In genomic region chr2:130576209-130576784, GRCh38 we compare ENCODE assay signal across 15 cellular contexts. TPM values are rescaled to one million over a fixed set of nuclear protein-coding genes. Genes with fewer than 3 reads are reported as not detected.
DNase-seq lines count a peak whose midpoint lies in the region; ATAC-seq, FAIRE-seq and TF ChIP-seq lines count a peak whose summit lies in the region.
"Not testable (repeated sequence)": the region's sequence is repeated elsewhere in the genome, so short reads cannot be mapped to it uniquely, and the experiment has no call there.
"Had no signal": no experiment of that assay in that cellular context is flagged by ENCODE, and none has a peak within 500 bp of the region (broad histone marks: within the 10 kb centered on the region; RNA-seq: fewer than 3 reads in every experiment).

No MANE protein-coding gene starts in this region.

- not testable (repeated sequence) for TF ChIP-seq POLR2A in GM12891 (IDR thresholded peaks at IDR 0.05; ENCODE audit: low read depth, low read length); K562 (conservative IDR thresholded peaks at IDR 0.05); right lobe of liver (IDR thresholded peaks at IDR 0.05)

- H3K79me2 ChIP-seq in K562 (ENCODE audit: control insufficient read depth, insufficient read depth, low read length), result not testable (repeated sequence)

- POLR2A ChIA-PET in K562 (lab: Yijun Ruan, JAX), result not testable (repeated sequence)

- ATAC-seq in K562 (peak; percentile 92), Right ventricle myocardium superior (ENCODE audit: poor library complexity) (peak; percentile 58), left ventricle myocardium superior (peak; percentile 73), right lobe of liver (peak in 3 of 4 donors; percentile 16 to 44 (median 26)), omental fat pad (ENCODE audit: low FRiP score) (peak; percentile 35), upper lobe of right lung (peak; percentile 4)

- TF ChIP-seq RAD21 in K562 (CRISPR knock-in tag; conservative IDR thresholded peaks at IDR 0.05 in 1 of 2, IDR thresholded peaks at IDR 0.05 in 1 of 2), result not testable (repeated sequence)

- not testable (repeated sequence) for H3K27ac ChIP-seq in K562 (ENCODE audit: extremely low read depth, low read depth, low read length); right lobe of liver; upper lobe of right lung

- not testable (repeated sequence) for H3K9me1 ChIP-seq in K562 (ENCODE audit: control insufficient read depth, insufficient read depth, low read length)

- CTCF ChIA-PET in K562 (lab: Yijun Ruan, JAX; ENCODE audit: low intra/inter-chr PET ratio), result not testable (repeated sequence)

- TF ChIP-seq EP300 in K562 (IDR thresholded peaks at IDR 0.05; ENCODE audit: low read length), result not testable (repeated sequence)

- not testable (repeated sequence) for H3K9ac ChIP-seq in K562 (ENCODE audit: insufficient read depth in 1 of 2, low read depth in 2 of 2, low read length in 2 of 2)

- TF ChIP-seq CTCF in K562 (IDR thresholded peaks at IDR 0.05 in 2 of 3, conservative IDR thresholded peaks at IDR 0.05 in 1 of 3; ENCODE audit: insufficient read depth in 2 of 3, low read depth in 1 of 3, low read length in 3 of 3); right lobe of liver (IDR thresholded peaks at IDR 0.05); omental fat pad (IDR thresholded peaks at IDR 0.05); upper lobe of right lung (IDR thresholded peaks at IDR 0.05): not testable (repeated sequence)

- in situ Hi-C loops in K562 (cut with MboI), result loop anchor here (25.0 kb wide), 1 partner anchor 189 kb away; no protein-coding TSS in a partner anchor

- not testable (repeated sequence) for BruUV-seq in K562 (replicated peaks; lab: Mats Ljungman, UMichigan)

- DNase-seq in GM12891 (ENCODE audit: insufficient read length, low spot score); K562 (ENCODE audit: extremely low read depth in 1 of 4, low spot score in 3 of 4); Right ventricle myocardium superior; left ventricle myocardium superior; right lobe of liver; omental fat pad (ENCODE audit: low spot score); upper lobe of right lung: not testable (repeated sequence)

- no CpG with 5 or more reads among the region's 8 CpGs for WGBS in K562 (ENCODE audit: insufficient coverage, low coverage, missing lambda C conversion rate)
- WGBS in right lobe of liver (ENCODE audit: insufficient coverage, low coverage, low lambda C conversion rate, missing lambda C conversion rate), result no CpG with 5 or more reads among the region's 8 CpGs

- not testable (repeated sequence) for H3K4me1 ChIP-seq in K562 (replicated peaks in 1 of 2; ENCODE audit: control insufficient read depth in 2 of 2, insufficient read depth in 2 of 2, low read length in 2 of 2); right lobe of liver; upper lobe of right lung

- FAIRE-seq in GM12891 (lab: Jason Lieb, UNC) (peak; percentile 9), K562 (lab: Jason Lieb, UNC) (peak; percentile 96), endometrium (lab: Jason Lieb, UNC) (peak; percentile 86)

- not testable (repeated sequence) for H3K4me3 ChIP-seq in K562, right lobe of liver, upper lobe of right lung

- not testable (repeated sequence) for H3K27me3 ChIP-seq in K562 (ENCODE audit: control insufficient read depth in 2 of 2, insufficient read depth in 2 of 2, low read length in 2 of 2); right lobe of liver; upper lobe of right lung

- H4K20me1 ChIP-seq in K562 (replicated peaks; ENCODE audit: control insufficient read depth, insufficient read depth, low read length), result not testable (repeated sequence)

- not testable (repeated sequence) for H2AFZ ChIP-seq in K562 (ENCODE audit: low read depth, low read length)

- H3K9me3 ChIP-seq in K562 (replicated peaks; ENCODE audit: control insufficient read depth, insufficient read depth, low read depth, low read length); right lobe of liver; upper lobe of right lung: not testable (repeated sequence)

- H3K36me3 ChIP-seq in K562 (ENCODE audit: control insufficient read depth, insufficient read depth, low read length); right lobe of liver; upper lobe of right lung: not testable (repeated sequence)

- not testable (repeated sequence) for H3K4me2 ChIP-seq in K562 (ENCODE audit: insufficient read depth, low read length)

- intact Hi-C loops in K562 (cut with micrococcal nuclease); Right ventricle myocardium superior (cut with DNase I); left ventricle myocardium superior (cut with micrococcal nuclease); right lobe of liver (cut with DNase I); upper lobe of right lung (cut with DNase I): not testable (repeated sequence)

RNA-seq across cellular contexts. Expression of gene CFC1, which starts 23.1 kb away (rescaled TPM):
- not detected for polyA plus RNA-seq in GM12891 (2012; ENCODE audit: low read depth, missing spikeins)
- total RNA-seq in K562 (2011; cell fraction: chromatin; rRNA removed; ENCODE audit: low replicate concordance), result not detected in 2 replicates
- total RNA-seq in K562 (2011; cell fraction: nucleolus; rRNA removed), result not detected in 2 replicates
- total RNA-seq in K562 (2011; cell fraction: nucleoplasm; rRNA removed), result not detected in 2 replicates
- not detected in 2 replicates for total RNA-seq in K562 (2014; rRNA removed)
- total RNA-seq in K562 (2014; rRNA removed; fragmentation: Illumina TruSeq; extraction: Trizol), result not detected in 2 replicates
- total RNA-seq in K562 (2015; rRNA removed; fragmentation: Illumina TruSeq; extraction: Trizol), result not detected in 2 replicates
- not detected in 2 replicates for total RNA-seq in K562 (2021)
- polyA plus RNA-seq in K562 (2011; rRNA removed), result not detected in 2 replicates
- not detected in 2 replicates for polyA plus RNA-seq in K562 (2011; cell fraction: cytosol; rRNA removed)
- not detected in 2 replicates for polyA plus RNA-seq in K562 (2011; cell fraction: nucleus; rRNA removed)
- not detected in 2 replicates for polyA plus RNA-seq in K562 (2012)
- polyA plus RNA-seq in K562 (2014; fragmentation: Illumina TruSeq; extraction: Trizol), result not detected in 2 replicates
- polyA plus RNA-seq in K562 (2014; fragmentation: Nextera tagmentation; extraction: Ambion mirVana), result not detected
- polyA plus RNA-seq in K562 (2014; rRNA removed), result not detected in 2 replicates
- not detected in 2 replicates for polyA minus RNA-seq in K562 (2011; rRNA and poly(A)+ RNA removed)
- not detected in 2 replicates for polyA minus RNA-seq in K562 (2011; cell fraction: cytosol; rRNA and poly(A)+ RNA removed)
- not detected in 2 replicates for polyA minus RNA-seq in K562 (2011; cell fraction: nucleus; rRNA and poly(A)+ RNA removed)
- not detected for total RNA-seq in Right ventricle myocardium superior
- total RNA-seq in left ventricle myocardium superior, result not detected
- total RNA-seq in right lobe of liver, result not detected
- total RNA-seq in omental fat pad, result 1 to 10 TPM in 1 of 4 donors, under 1 TPM in 1, not detected in 2; 0.50 to 1.8 TPM
- 0.38 TPM for total RNA-seq in upper lobe of right lung
- total RNA-seq: A673; CD4-positive, alpha-beta memory T cell; HFFc6; HT1080 had no signal
- polyA plus RNA-seq: AG04450; CD14-positive monocyte; CD4-positive, alpha-beta memory T cell had no signal

RNA-seq across cellular contexts. Expression of gene POTEJ, which starts 34.9 kb away (rescaled TPM):
- 0.05 TPM for polyA plus RNA-seq in GM12891 (2012; ENCODE audit: low read depth, missing spikeins)
- 0.30 TPM in 1 of 2 replicates, not detected in the other for total RNA-seq in K562 (2011; cell fraction: chromatin; rRNA removed; ENCODE audit: low replicate concordance)
- not detected in 2 replicates for total RNA-seq in K562 (2011; cell fraction: nucleolus; rRNA removed)
- not detected in 2 replicates for total RNA-seq in K562 (2011; cell fraction: nucleoplasm; rRNA removed)
- not detected in 2 replicates for total RNA-seq in K562 (2014; rRNA removed)
- total RNA-seq in K562 (2014; rRNA removed; fragmentation: Illumina TruSeq; extraction: Trizol), result not detected in 2 replicates
- total RNA-seq in K562 (2015; rRNA removed; fragmentation: Illumina TruSeq; extraction: Trizol), result not detected in 2 replicates
- total RNA-seq in K562 (2021), result not detected in 2 replicates
- polyA plus RNA-seq in K562 (2011; rRNA removed), result not detected in 2 replicates
- polyA plus RNA-seq in K562 (2011; cell fraction: cytosol; rRNA removed), result not detected in 2 replicates
- polyA plus RNA-seq in K562 (2011; cell fraction: nucleus; rRNA removed), result not detected in 2 replicates
- not detected in 2 replicates for polyA plus RNA-seq in K562 (2012)
- not detected in 2 replicates for polyA plus RNA-seq in K562 (2014; fragmentation: Illumina TruSeq; extraction: Trizol)
- polyA plus RNA-seq in K562 (2014; fragmentation: Nextera tagmentation; extraction: Ambion mirVana), result not detected
- not detected in 2 replicates for polyA plus RNA-seq in K562 (2014; rRNA removed)
- polyA minus RNA-seq in K562 (2011; rRNA and poly(A)+ RNA removed), result not detected in 2 replicates
- not detected in 2 replicates for polyA minus RNA-seq in K562 (2011; cell fraction: cytosol; rRNA and poly(A)+ RNA removed)
- not detected in 2 replicates for polyA minus RNA-seq in K562 (2011; cell fraction: nucleus; rRNA and poly(A)+ RNA removed)
- not detected for total RNA-seq in Right ventricle myocardium superior
- total RNA-seq in left ventricle myocardium superior, result not detected
- not detected for total RNA-seq in right lobe of liver
- under 1 TPM in 1 of 4 donors, not detected in 3; 0.28 TPM for total RNA-seq in omental fat pad
- not detected for total RNA-seq in upper lobe of right lung
- total RNA-seq: A673; CD4-positive, alpha-beta memory T cell; H7; HFFc6; HT1080 had no signal
- polyA plus RNA-seq: AG04450; CD14-positive monocyte; CD4-positive, alpha-beta memory T cell had no signal

RNA-seq across cellular contexts. Expression of gene CFC1B, which starts 55.3 kb away (rescaled TPM):
- not detected for polyA plus RNA-seq in GM12891 (2012; ENCODE audit: low read depth, missing spikeins)
- not detected in 2 replicates for total RNA-seq in K562 (2011; cell fraction: chromatin; rRNA removed; ENCODE audit: low replicate concordance)
- not detected in 2 replicates for total RNA-seq in K562 (2011; cell fraction: nucleolus; rRNA removed)
- total RNA-seq in K562 (2011; cell fraction: nucleoplasm; rRNA removed), result not detected in 2 replicates
- total RNA-seq in K562 (2014; rRNA removed) (not detected in 2 replicates), K562 (2014; rRNA removed; fragmentation: Illumina TruSeq; extraction: Trizol) (not detected in 2 replicates), K562 (2015; rRNA removed; fragmentation: Illumina TruSeq; extraction: Trizol) (not detected in 2 replicates), K562 (2021) (not detected in 2 replicates), Right ventricle myocardium superior (not detected), left ventricle myocardium superior (not detected), right lobe of liver (not detected), omental fat pad (under 1 TPM in 2 of 4 donors, not detected in 2; 0.50 to 0.65 TPM), upper lobe of right lung (not detected)
- polyA plus RNA-seq in K562 (2011; rRNA removed) (not detected in 2 replicates), K562 (2014; fragmentation: Illumina TruSeq; extraction: Trizol) (not detected in 2 replicates), K562 (2014; fragmentation: Nextera tagmentation; extraction: Ambion mirVana) (not detected), K562 (2014; rRNA removed) (not detected in 2 replicates)
- polyA plus RNA-seq in K562 (2011; cell fraction: cytosol; rRNA removed), result not detected in 2 replicates
- not detected in 2 replicates for polyA plus RNA-seq in K562 (2011; cell fraction: nucleus; rRNA removed)
- polyA plus RNA-seq in K562 (2012), result not detected in 2 replicates
- not detected in 2 replicates for polyA minus RNA-seq in K562 (2011; rRNA and poly(A)+ RNA removed)
- not detected in 2 replicates for polyA minus RNA-seq in K562 (2011; cell fraction: cytosol; rRNA and poly(A)+ RNA removed)
- polyA minus RNA-seq in K562 (2011; cell fraction: nucleus; rRNA and poly(A)+ RNA removed), result not detected in 2 replicates
- total RNA-seq: A673; CD4-positive, alpha-beta memory T cell; H7; HFFc6; HT1080 had no signal
- polyA plus RNA-seq: AG04450; CD14-positive monocyte; CD4-positive, alpha-beta memory T cell had no signal

Comparison
In these comparisons a context has a peak if more than half of its experiments do, and no peak if none do; other contexts are left out.
1. ATAC-seq: peak in every context shown above with its lines; median percentile 92 in K562; 73 in left ventricle myocardium superior; 58 in Right ventricle myocardium superior; 35 in omental fat pad; 26 in right lobe of liver; 4 in upper lobe of right lung.